Comparison of ENCODE assay signal across 18 cellular contexts in the genomic region with DNA sequence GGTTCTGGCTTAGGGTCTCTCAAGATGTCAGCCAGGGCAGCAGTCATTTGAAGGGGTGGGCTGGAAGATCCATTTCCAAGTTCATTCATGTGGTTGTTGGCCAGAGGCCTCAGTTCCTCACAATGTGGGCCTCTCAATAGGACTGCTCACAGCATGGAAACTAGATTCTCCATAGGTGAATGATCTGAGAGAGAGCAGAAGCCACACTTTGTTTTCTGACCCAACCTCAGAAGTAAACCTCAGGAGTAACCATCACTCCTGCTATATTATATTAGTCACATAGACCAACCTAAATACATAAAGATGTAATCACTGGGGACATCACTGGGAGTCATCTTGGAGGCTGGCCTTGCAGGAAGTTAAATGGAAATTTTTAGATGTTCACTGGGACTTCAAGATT. TPM values are rescaled to one million over a fixed set of nuclear protein-coding genes. Genes with fewer than 3 reads are reported as not detected.
"Had no signal": no experiment of that assay in that cellular context is flagged by ENCODE, and none has a peak within 500 bp of the region (broad histone marks: within the 10 kb centered on the region; RNA-seq: fewer than 3 reads in every experiment).

No MANE protein-coding gene starts in this region.

- H3K9me3 ChIP-seq: esophagus squamous epithelium, left lung, ovary, thyroid gland had no signal

- H2AFZ ChIP-seq: neural progenitor cell had no signal

- H3K4me3 Mint-ChIP-seq: activated B cell treated with CpG ODN at 0.5 μM for 24 hours, naive B cell, neural progenitor cell, T-helper 17 cell had no signal

- H3K27me3 ChIP-seq: esophagus squamous epithelium, left lung, neural progenitor cell, ovary, thyroid gland had no signal

- H3K9me3 Mint-ChIP-seq: activated B cell treated with CpG ODN at 0.5 μM for 24 hours, naive B cell, neural progenitor cell had no signal

- H3K4me3 ChIP-seq: esophagus squamous epithelium, left lung, neural progenitor cell, ovary, thyroid gland had no signal

- DNase-seq: activated B cell treated with CpG ODN at 0.5 μM for 24 hours; activated gamma-delta T cell; aorta; effector CD8-positive, alpha-beta T cell; esophagus squamous epithelium; hypothalamus; kidney; left lung; naive B cell; ovary; T-helper 17 cell; thyroid gland had no signal

- ATAC-seq: left lung, sciatic nerve, T-helper 17 cell had no signal

- H3K27me3 Mint-ChIP-seq: activated B cell treated with CpG ODN at 0.5 μM for 24 hours, naive B cell, T-helper 17 cell had no signal

- H3K9ac ChIP-seq: neural progenitor cell had no signal

- H3K27ac ChIP-seq: esophagus squamous epithelium, left lung, neural progenitor cell, ovary, thyroid gland had no signal

- H3K27ac Mint-ChIP-seq: activated B cell treated with CpG ODN at 0.5 μM for 24 hours, neural progenitor cell, T-helper 17 cell had no signal

- H3K36me3 ChIP-seq: esophagus squamous epithelium, neural progenitor cell, ovary, thyroid gland had no signal

- H3K4me1 ChIP-seq: neural progenitor cell had no signal

- H3K4me2 ChIP-seq: neural progenitor cell had no signal

- H3K36me3 Mint-ChIP-seq: naive B cell had no signal

RNA-seq across cellular contexts. Expression of a gene that starts 46.2 kb away (rescaled TPM):
- total RNA-seq: activated B cell treated with CpG ODN at 0.5 μM for 24 hours, aorta, endothelial cell of umbilical vein, esophagus squamous epithelium, fibroblast of villous mesenchyme, glomerular endothelial cell, kidney, mononuclear cell, ovary, sciatic nerve, T-helper 17 cell had no signal
